8 cellular contexts compared by ENCODE assay signal in genomic region chr14:69879175-69880047, GRCh38. TPM values are rescaled to one million over a fixed set of nuclear protein-coding genes. Genes with fewer than 3 reads are reported as not detected.
DNase-seq lines count a peak whose midpoint lies in the region; ATAC-seq and TF ChIP-seq lines count a peak whose summit lies in the region.

A gene with protein sequence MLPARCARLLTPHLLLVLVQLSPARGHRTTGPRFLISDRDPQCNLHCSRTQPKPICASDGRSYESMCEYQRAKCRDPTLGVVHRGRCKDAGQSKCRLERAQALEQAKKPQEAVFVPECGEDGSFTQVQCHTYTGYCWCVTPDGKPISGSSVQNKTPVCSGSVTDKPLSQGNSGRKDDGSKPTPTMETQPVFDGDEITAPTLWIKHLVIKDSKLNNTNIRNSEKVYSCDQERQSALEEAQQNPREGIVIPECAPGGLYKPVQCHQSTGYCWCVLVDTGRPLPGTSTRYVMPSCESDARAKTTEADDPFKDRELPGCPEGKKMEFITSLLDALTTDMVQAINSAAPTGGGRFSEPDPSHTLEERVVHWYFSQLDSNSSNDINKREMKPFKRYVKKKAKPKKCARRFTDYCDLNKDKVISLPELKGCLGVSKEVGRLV (plus strand): TSS chr14:69879416. CDS start chr14:69879679, 263 bp downstream.

- CTCF ChIA-PET in CD4-positive, alpha-beta memory T cell (lab: Charles Lee; ENCODE audit: partially characterized antibody) = interaction anchor here (1.2 kb wide), 1 partner anchor 16 kb away, joined by 3 read pairs; no protein-coding TSS in a partner anchor

- H3K4me3 Mint-ChIP-seq in CD4-positive, alpha-beta memory T cell = no peak within 1 kb of the TSS

- H3K27me3 Mint-ChIP-seq in CD4-positive, alpha-beta memory T cell = peaks cover 37 to 48% of the 10 kb centered on the region in 2 donors

- intact Hi-C loops in dorsolateral prefrontal cortex (cut with DNase I) = loop anchor here in 1 of 2 donors (5.0 kb wide), 2 partner anchors 43 to 83 kb away; no protein-coding TSS in a partner anchor
- intact Hi-C loops in testis (cut with DNase I; ENCODE audit: low total_unique reads) = no loop called here
- intact Hi-C loops in CD4-positive, alpha-beta memory T cell (cut with micrococcal nuclease) = no loop called here

- peak within 1 kb of the TSS; percentile 70 for H3K56ac ChIP-seq in mesendoderm (ENCODE audit: low read length)

- no peaks in the 10 kb centered on the region for H3K36me3 Mint-ChIP-seq in CD4-positive, alpha-beta memory T cell

- H3K27ac Mint-ChIP-seq in CD4-positive, alpha-beta memory T cell = no peak within 1 kb of the TSS

- ATAC-seq in HG03280 (IDR thresholded peaks at IDR 0.05; ENCODE audit: unreplicated experiment) = no peak

- H2BK15ac ChIP-seq in mesendoderm (replicated peaks; ENCODE audit: low read depth) = no peak within 1 kb of the TSS

- TF ChIP-seq POLR2A in testis (IDR thresholded peaks at IDR 0.05) = peak; percentile 91

- peaks cover 0 to 4% (median under 1%) of the 10 kb centered on the region in 4 donors for H3K4me1 Mint-ChIP-seq in CD4-positive, alpha-beta memory T cell

- WGBS in mesendoderm (ENCODE audit: extremely low coverage, insufficient coverage, low lambda C conversion rate) = no CpG with 5 or more reads among the region's 67 CpGs
- 1 to 8% methylated on average over 13 to 51 of the region's 67 CpGs for WGBS in testis, 2 donors

- POLR2A ChIA-PET in CD4-positive, alpha-beta memory T cell (lab: Charles Lee; ENCODE audit: partially characterized antibody) = no interaction called here

- H3K79me1 ChIP-seq in mesendoderm (ENCODE audit: low read length) = no peaks in the 10 kb centered on the region

- no peaks in the 10 kb centered on the region for H3K9me3 Mint-ChIP-seq in CD4-positive, alpha-beta memory T cell

- H3K27me3 ChIP-seq in dorsolateral prefrontal cortex (peaks cover 0 to 30% (median 14%) of the 10 kb centered on the region in 45 donors), mesendoderm (ENCODE audit: insufficient read depth, low read length, poor library complexity) (peaks cover 17% of the 10 kb centered on the region), testis (no peaks in the 10 kb centered on the region)
- peaks cover 5% of the 10 kb centered on the region for H3K27me3 ChIP-seq in CD4-positive, alpha-beta memory T cell (ENCODE audit: insufficient read depth, low read length)

- no peaks in the 10 kb centered on the region for H3K9me3 ChIP-seq in testis
- no peaks in the 10 kb centered on the region for H3K9me3 ChIP-seq in CD4-positive, alpha-beta memory T cell (ENCODE audit: control insufficient read depth in 1 of 2, low read length in 2 of 2)

- H2BK5ac ChIP-seq in mesendoderm (ENCODE audit: low read length) = no peak within 1 kb of the TSS

- H3K4me1 ChIP-seq in mesendoderm (ENCODE audit: control insufficient read depth, low read depth, low read length) = no peaks in the 10 kb centered on the region
- peaks cover 8% of the 10 kb centered on the region for H3K4me1 ChIP-seq in testis
- H3K4me1 ChIP-seq in CD4-positive, alpha-beta memory T cell (ENCODE audit: insufficient read depth, low read length) = no peaks in the 10 kb centered on the region

- TF ChIP-seq CTCF in dorsolateral prefrontal cortex (IDR thresholded peaks at IDR 0.05 in 54 of 56, conservative IDR thresholded peaks at IDR 0.05 in 2 of 56; ENCODE audit: low read depth in 1 of 56, partially characterized antibody in 56 of 56) = peak in 8 of 56 donors; percentile 7 to 37 (median 14)
- TF ChIP-seq CTCF in testis (IDR thresholded peaks at IDR 0.05) = peak in 1 of 3 experiments; percentile 1

- no peak within 1 kb of the TSS for H4K5ac ChIP-seq in mesendoderm (ENCODE audit: low read length)

- no peak within 1 kb of the TSS for H3K18ac ChIP-seq in mesendoderm (ENCODE audit: low read length)

- no peaks in the 10 kb centered on the region for H3K36me3 ChIP-seq in mesendoderm (ENCODE audit: control insufficient read depth, insufficient read depth, low read length)
- H3K36me3 ChIP-seq in testis (ENCODE audit: low read depth, missing control alignments) = no peaks in the 10 kb centered on the region
- no peaks in the 10 kb centered on the region for H3K36me3 ChIP-seq in CD4-positive, alpha-beta memory T cell (ENCODE audit: insufficient read depth, low read length)

- H3K23ac ChIP-seq in mesendoderm (ENCODE audit: low read length) = peak within 1 kb of the TSS; percentile 80

- H3K27ac ChIP-seq in dorsolateral prefrontal cortex (peak within 1 kb of the TSS in 12 of 59 donors; percentile 11 to 64 (median 40)), mesendoderm (ENCODE audit: low read depth, low read length) (no peak within 1 kb of the TSS), testis (peak within 1 kb of the TSS; percentile 42 to 45)
- H3K27ac ChIP-seq in CD4-positive, alpha-beta memory T cell (ENCODE audit: low read depth, low read length) = no peak within 1 kb of the TSS

- H3K9ac ChIP-seq in mesendoderm (ENCODE audit: low read length) = peak within 1 kb of the TSS; percentile 40

- no peaks in the 10 kb centered on the region for H3K79me2 ChIP-seq in mesendoderm (ENCODE audit: control insufficient read depth, insufficient read depth, low read length)

- no peak within 1 kb of the TSS for H3K4ac ChIP-seq in mesendoderm (ENCODE audit: low read depth, low read length)

- H3K4me3 ChIP-seq in dorsolateral prefrontal cortex (peak within 1 kb of the TSS; percentile 38 to 79 (median 62)), mesendoderm (ENCODE audit: low read length) (peak within 1 kb of the TSS; percentile 24), testis (peak within 1 kb of the TSS; percentile 78 to 84)
- H3K4me3 ChIP-seq in CD4-positive, alpha-beta memory T cell (ENCODE audit: low read length in 2 of 2) = no peak within 1 kb of the TSS

- H2BK120ac ChIP-seq in mesendoderm (ENCODE audit: low read depth, low read length) = no peak within 1 kb of the TSS

- no peak within 1 kb of the TSS for H4K8ac ChIP-seq in mesendoderm (ENCODE audit: low read depth, low read length)

- peak; percentile 57 for DNase-seq in activated CD4-positive, alpha-beta T cell treated with anti-CD3 and anti-CD28 coated beads for 48 hours
- no peak for DNase-seq in activated CD4-positive, alpha-beta T cell treated with anti-CD3 and anti-CD28 coated beads, Interleukin-2, amount 50 U/mL, for 1 hour
- peak; percentile 40 for DNase-seq in NCI-H774 (lab: John Stamatoyannopoulos, UW)
- DNase-seq in dorsolateral prefrontal cortex = peak; percentile 50 to 82 (median 68)
- DNase-seq in mesendoderm = peak; percentile 73
- DNase-seq in testis = peak; percentile 95
- DNase-seq in CD4-positive, alpha-beta memory T cell = no peak

- peak within 1 kb of the TSS; percentile 87 for H3K4me2 ChIP-seq in mesendoderm (ENCODE audit: low read length)

- no peak within 1 kb of the TSS for H2AK5ac ChIP-seq in mesendoderm (ENCODE audit: low read length)

RNA-seq across cellular contexts. Expression of the gene that starts here (rescaled TPM):
- total RNA-seq in dorsolateral prefrontal cortex = 10 to 100 TPM in 119 of 120 experiments, 1 to 10 TPM in 1; 7.9 to 85.1 (median 34.1) TPM
- 0.17 TPM for polyA plus RNA-seq in mesendoderm (2013, experiment 1 of 2)
- polyA plus RNA-seq in mesendoderm (2013, experiment 2 of 2) = 0.17 TPM
- total RNA-seq in testis = 100 to 1,000 TPM; 143 to 248 TPM
- 88.2 TPM for polyA plus RNA-seq in testis (ENCODE audit: insufficient read depth, low read depth, low replicate concordance)
- total RNA-seq in CD4-positive, alpha-beta memory T cell = not detected
- polyA plus RNA-seq in CD4-positive, alpha-beta memory T cell = not detected

Comparison
In these comparisons a context has a peak if more than half of its experiments do, and no peak if none do; other contexts are left out.
1. RNA of the gene that starts here (total RNA-seq): 143 to 248 TPM in testis and 7.9 to 85.1 TPM in dorsolateral prefrontal cortex; not detected in CD4-positive, alpha-beta memory T cell; every median in the first group is over 4 times any median in the second.
2. RNA of the gene that starts here (polyA plus RNA-seq): 88.2 TPM in testis (single experiment); not detected in CD4-positive, alpha-beta memory T cell; every median in the first group is over 10 times any median in the second.
3. DNase-seq: peak in activated CD4-positive, alpha-beta T cell treated with anti-CD3 and anti-CD28 coated beads for 48 hours (single experiment), NCI-H774 (single experiment), dorsolateral prefrontal cortex (10 of 10), mesendoderm (single experiment) and testis (single experiment); none in activated CD4-positive, alpha-beta T cell treated with anti-CD3 and anti-CD28 coated beads, Interleukin-2, amount 50 U/mL, for 1 hour (single experiment) and CD4-positive, alpha-beta memory T cell (0 of 5).
4. H3K27ac ChIP-seq: peak in testis (2 of 2); none in mesendoderm (single experiment) and CD4-positive, alpha-beta memory T cell (single experiment).
5. H3K4me3 ChIP-seq: peak in dorsolateral prefrontal cortex (59 of 59), mesendoderm (single experiment) and testis (2 of 2); none in CD4-positive, alpha-beta memory T cell (0 of 2).